In the genomic region with DNA sequence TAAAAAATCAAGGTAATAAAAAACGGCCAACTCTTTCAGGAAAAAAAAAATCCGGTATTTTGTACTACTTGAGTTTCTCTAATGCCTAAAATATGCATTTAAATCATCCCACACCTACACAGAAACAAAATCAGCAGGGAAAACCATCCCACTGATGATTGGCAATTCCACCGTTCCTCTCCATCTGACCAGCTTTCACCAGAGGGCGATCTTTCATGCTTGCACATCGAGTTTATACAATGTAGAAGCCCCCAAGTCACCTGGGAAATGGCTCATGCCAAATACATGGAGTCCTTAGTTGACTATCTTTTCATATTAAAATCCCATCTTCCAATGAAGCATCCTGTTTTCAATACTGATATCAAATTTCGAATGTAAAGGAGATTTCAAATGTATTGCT, we compare ENCODE assay signal across 16 cellular contexts.
DNase-seq lines count a peak whose midpoint lies in the region; ATAC-seq, FAIRE-seq and TF ChIP-seq lines count a peak whose summit lies in the region.
"Had no signal": no experiment of that assay in that cellular context is flagged by ENCODE, and none has a peak within 500 bp of the region (broad histone marks: within the 10 kb centered on the region; RNA-seq: fewer than 3 reads in every experiment).

No MANE protein-coding gene starts in this region.

- H3K4me3 ChIP-seq in astrocyte (ENCODE audit: insufficient read depth, low read depth, low read length) = no peak overlapping the region
- H3K4me3 ChIP-seq in kidney (ENCODE audit: low read length in 2 of 2) = no peak overlapping the region
- no peak overlapping the region for H3K4me3 ChIP-seq in naive thymus-derived CD4-positive, alpha-beta T cell (ENCODE audit: low read length)
- H3K4me3 ChIP-seq: dorsolateral prefrontal cortex, ovary had no signal

- H3K23ac ChIP-seq in H9 (ENCODE audit: insufficient read length, low read depth, low read length) = no peak overlapping the region

- no peaks in the 10 kb centered on the region for H3K79me1 ChIP-seq in H9 (ENCODE audit: insufficient read depth, low read depth, low read length, poor library complexity, severe bottlenecking)

- no peak overlapping the region for H3T11ph ChIP-seq in H9 (ENCODE audit: low read length)

- H3K36me3 Mint-ChIP-seq in Calu3 (ENCODE audit: insufficient read depth, unreplicated experiment) (no peaks in the 10 kb centered on the region), H9 (ENCODE audit: insufficient read depth in 1 of 3, low read depth in 3 of 3) (no peaks in the 10 kb centered on the region), astrocyte (ENCODE audit: low read depth, unreplicated experiment) (no peaks in the 10 kb centered on the region)
- H3K36me3 Mint-ChIP-seq in activated T-cell treated with anti-CD3 and anti-CD28 coated beads, Interleukin-2, amount 50 U/mL, for 4 hours (ENCODE audit: insufficient read depth) = no peaks in the 10 kb centered on the region
- H3K36me3 Mint-ChIP-seq in naive thymus-derived CD4-positive, alpha-beta T cell = no peaks in the 10 kb centered on the region
- H3K36me3 Mint-ChIP-seq: activated CD4-positive, alpha-beta memory T cell treated with anti-CD3 and anti-CD28 coated beads for 36 hours; activated naive CD4-positive, alpha-beta T cell treated with anti-CD3 and anti-CD28 coated beads, Interleukin-2, amount 50 U/mL, for 72 hours had no signal

- H3K18ac ChIP-seq in H9 (ENCODE audit: insufficient read length, low read depth, low read length) = no peak overlapping the region

- no TSS peak for BruUV-seq in Calu3 (replicated peaks; lab: Mats Ljungman, UMichigan)

- DNase-seq in Calu3 (peak; percentile 24), H9 (no peak), astrocyte (ENCODE audit: low read depth) (no peak), kidney (no peak), AG20443 (ENCODE audit: low spot score) (no peak)
- no peak for DNase-seq in activated T-cell treated with anti-CD3 and anti-CD28 coated beads, Interleukin-2, amount 50 U/mL, for 48 hours
- no peak for DNase-seq in activated T-cell treated with anti-CD3 and anti-CD28 coated beads, Interleukin-2, amount 50 U/mL, for 4 hours
- DNase-seq in naive thymus-derived CD4-positive, alpha-beta T cell = no peak
- DNase-seq: activated CD4-positive, alpha-beta memory T cell treated with anti-CD3 and anti-CD28 coated beads for 36 hours; dorsolateral prefrontal cortex; NCI-H510A treated with DMSO at 0.1 percent for 48 hours; ovary; stimulated activated CD4-positive, alpha-beta T cell treated with anti-CD3 and anti-CD28 coated beads, Interleukin-2, amount 100 ng/mL, for 48 hours had no signal

- CTCF ChIA-PET in Calu3 (lab: Charles Lee) = no interaction called here
- CTCF ChIA-PET in naive thymus-derived CD4-positive, alpha-beta T cell (lab: Charles Lee) = no interaction called here

- no peaks in the 10 kb centered on the region for H3K9me3 ChIP-seq in H9 (ENCODE audit: control insufficient read depth, low read depth, low read length)
- no peaks in the 10 kb centered on the region for H3K9me3 ChIP-seq in astrocyte (ENCODE audit: insufficient read depth, low read depth, low read length)
- H3K9me3 ChIP-seq in kidney (ENCODE audit: control insufficient read depth in 1 of 2, low read length in 2 of 2) = no peaks in the 10 kb centered on the region
- H3K9me3 ChIP-seq in naive thymus-derived CD4-positive, alpha-beta T cell (ENCODE audit: control insufficient read depth in 2 of 3, low read length in 3 of 3) = no peaks in the 10 kb centered on the region
- H3K9me3 ChIP-seq: Caco-2, ovary had no signal

- H3K4me3 Mint-ChIP-seq in Calu3 (ENCODE audit: low read depth, unreplicated experiment) (no peak overlapping the region), H9 (no peak overlapping the region), astrocyte (ENCODE audit: unreplicated experiment) (no peak overlapping the region)
- no peak overlapping the region for H3K4me3 Mint-ChIP-seq in activated T-cell treated with anti-CD3 and anti-CD28 coated beads, Interleukin-2, amount 50 U/mL, for 4 hours
- H3K4me3 Mint-ChIP-seq in naive thymus-derived CD4-positive, alpha-beta T cell = no peak overlapping the region
- H3K4me3 Mint-ChIP-seq: activated CD4-positive, alpha-beta memory T cell treated with anti-CD3 and anti-CD28 coated beads for 36 hours; stimulated activated naive CD8-positive, alpha-beta T cell treated with anti-CD3 and anti-CD28 coated beads, Interleukin-15, Interleukin-2, amounts not matched to agents 100 ng/mL and 50 ng/mL, for 24 hours had no signal

- H3K79me2 ChIP-seq in H9 (ENCODE audit: insufficient read depth, low read length) = no peaks in the 10 kb centered on the region
- no peaks in the 10 kb centered on the region for H3K79me2 ChIP-seq in astrocyte (ENCODE audit: insufficient read depth, low read length)

- H2AFZ ChIP-seq in H9 (ENCODE audit: low read length) = no peak overlapping the region
- no peak overlapping the region for H2AFZ ChIP-seq in astrocyte (ENCODE audit: low read depth, low read length)

- intact Hi-C loops in Calu3 (cut with micrococcal nuclease; ENCODE audit: unreplicated experiment) (loop anchor here (5.0 kb wide), 1 partner anchor 98 kb away; no protein-coding TSS in a partner anchor), kidney (cut with DNase I) (no loop called here)
- intact Hi-C loops in naive thymus-derived CD4-positive, alpha-beta T cell (cut with micrococcal nuclease) = no loop called here

- H3K36me3 ChIP-seq in astrocyte (ENCODE audit: insufficient read depth, low read length) (no peaks in the 10 kb centered on the region), kidney (ENCODE audit: control insufficient read depth in 1 of 2, insufficient read depth in 2 of 2, low read length in 2 of 2) (no peaks in the 10 kb centered on the region)
- no peaks in the 10 kb centered on the region for H3K36me3 ChIP-seq in naive thymus-derived CD4-positive, alpha-beta T cell (ENCODE audit: control insufficient read depth in 2 of 3, insufficient read depth in 3 of 3, low read length in 3 of 3)
- H3K36me3 ChIP-seq: ovary had no signal

- peak; percentile 28 for TF ChIP-seq CTCF in Calu3 (IDR thresholded peaks at IDR 0.05; ENCODE audit: unreplicated experiment)
- TF ChIP-seq CTCF in H9 (conservative IDR thresholded peaks at IDR 0.05) = peak; percentile 75
- TF ChIP-seq CTCF in astrocyte (IDR thresholded peaks at IDR 0.05; ENCODE audit: insufficient read depth, low read depth, low read length) = peak; percentile 8
- TF ChIP-seq CTCF in kidney (IDR thresholded peaks at IDR 0.05; ENCODE audit: borderline replicate concordance, extremely low read depth, insufficient read depth) = no peak

- H3K4me1 ChIP-seq in H9 (ENCODE audit: insufficient read depth, low read length) = no peaks in the 10 kb centered on the region
- no peaks in the 10 kb centered on the region for H3K4me1 ChIP-seq in astrocyte (ENCODE audit: insufficient read depth, low read length)
- no peaks in the 10 kb centered on the region for H3K4me1 ChIP-seq in kidney (ENCODE audit: control insufficient read depth in 1 of 2, insufficient read depth in 1 of 2, low read depth in 1 of 2, low read length in 2 of 2)
- H3K4me1 ChIP-seq in naive thymus-derived CD4-positive, alpha-beta T cell (ENCODE audit: control insufficient read depth in 2 of 2, insufficient read depth in 2 of 2, low read length in 2 of 2) = no peaks in the 10 kb centered on the region
- H3K4me1 ChIP-seq: Caco-2 had no signal

- H2BK12ac ChIP-seq in H9 (ENCODE audit: insufficient read length, low read depth, low read length) = no peak overlapping the region

- no peak for ATAC-seq in activated T-cell treated with anti-CD3 and anti-CD28 coated beads, Interleukin-2, amount 50 U/mL, for 4 hours
- no peak for ATAC-seq in naive thymus-derived CD4-positive, alpha-beta T cell
- ATAC-seq: activated naive CD4-positive, alpha-beta T cell treated with anti-CD3 and anti-CD28 coated beads, Interleukin-2, amount 50 U/mL, for 72 hours had no signal

- no CpG with 5 or more reads among the region's 6 CpGs for WGBS in H9 (ENCODE audit: extremely low coverage, insufficient read length, low lambda C conversion rate)

- H4K5ac ChIP-seq in H9 (ENCODE audit: insufficient read length, low read depth, low read length) = no peak overlapping the region

- H4K91ac ChIP-seq in H9 (ENCODE audit: insufficient read length, low read depth, low read length) = no peak overlapping the region

- no peak overlapping the region for H2BK120ac ChIP-seq in H9 (ENCODE audit: low read depth, low read length, poor library complexity, severe bottlenecking)

- no peaks in the 10 kb centered on the region for H4K20me1 ChIP-seq in H9 (ENCODE audit: control insufficient read depth, insufficient read depth, insufficient read length)
- H4K20me1 ChIP-seq in astrocyte (ENCODE audit: insufficient read depth, low read length) = no peaks in the 10 kb centered on the region

- H3K9ac ChIP-seq in H9 (ENCODE audit: extremely low read depth, insufficient read length, low read length) (no peak overlapping the region), astrocyte (ENCODE audit: low read length) (no peak overlapping the region), kidney (ENCODE audit: low read length in 2 of 2) (no peak overlapping the region)

- H3K4me1 Mint-ChIP-seq in Calu3 (ENCODE audit: low read depth, unreplicated experiment) (peaks cover 9% of the 10 kb centered on the region), H9 (peaks cover 10 to 13% of the 10 kb centered on the region in 2 experiments), astrocyte (ENCODE audit: low read depth, unreplicated experiment) (peaks cover 1% of the 10 kb centered on the region)
- H3K4me1 Mint-ChIP-seq in activated T-cell treated with anti-CD3 and anti-CD28 coated beads, Interleukin-2, amount 50 U/mL, for 4 hours (ENCODE audit: low read depth) = no peaks in the 10 kb centered on the region
- no peaks in the 10 kb centered on the region for H3K4me1 Mint-ChIP-seq in naive thymus-derived CD4-positive, alpha-beta T cell

- no peak overlapping the region for H2AK5ac ChIP-seq in H9 (ENCODE audit: insufficient read length, low read length)

- H3K14ac ChIP-seq in H9 (ENCODE audit: insufficient read depth, low read length) = no peak overlapping the region

- no peaks in the 10 kb centered on the region for H3K27me3 ChIP-seq in H9 (ENCODE audit: insufficient read depth, low read length)
- H3K27me3 ChIP-seq in astrocyte (ENCODE audit: insufficient read depth, low read length) = no peaks in the 10 kb centered on the region
- no peaks in the 10 kb centered on the region for H3K27me3 ChIP-seq in naive thymus-derived CD4-positive, alpha-beta T cell (ENCODE audit: control insufficient read depth in 2 of 2, insufficient read depth in 2 of 2, low read length in 2 of 2)
- H3K27me3 ChIP-seq: ovary had no signal

- H3K27ac Mint-ChIP-seq in Calu3 (ENCODE audit: unreplicated experiment) = no peak overlapping the region
- H3K27ac Mint-ChIP-seq in H9 = no peak overlapping the region
- no peak overlapping the region for H3K27ac Mint-ChIP-seq in astrocyte (ENCODE audit: unreplicated experiment)
- H3K27ac Mint-ChIP-seq in naive thymus-derived CD4-positive, alpha-beta T cell = no peak overlapping the region
- H3K27ac Mint-ChIP-seq: activated CD4-positive, alpha-beta memory T cell treated with anti-CD3 and anti-CD28 coated beads for 36 hours; activated naive CD4-positive, alpha-beta T cell treated with anti-CD3 and anti-CD28 coated beads, Interleukin-2, amount 50 U/mL, for 72 hours; stimulated activated naive CD8-positive, alpha-beta T cell treated with anti-CD3 and anti-CD28 coated beads, Interleukin-15, Interleukin-2, amounts not matched to agents 100 ng/mL and 50 ng/mL, for 24 hours had no signal

- H4K8ac ChIP-seq in H9 (replicated peaks; ENCODE audit: insufficient read length, low read depth, low read length) = no peak overlapping the region

- POLR2A ChIA-PET in naive thymus-derived CD4-positive, alpha-beta T cell (lab: Charles Lee) = no interaction called here

- no peak overlapping the region for H3K4me2 ChIP-seq in H9 (ENCODE audit: insufficient read depth, insufficient read length, low read length)
- H3K4me2 ChIP-seq in astrocyte (ENCODE audit: low read length) = no peak overlapping the region

- H3K27ac ChIP-seq in H9 (ENCODE audit: insufficient read length, low read depth, low read length) (no peak overlapping the region), astrocyte (ENCODE audit: low read depth, low read length) (no peak overlapping the region), kidney (ENCODE audit: low read depth in 2 of 2, low read length in 2 of 2) (no peak overlapping the region)
- H3K27ac ChIP-seq in naive thymus-derived CD4-positive, alpha-beta T cell (ENCODE audit: low read depth, low read length) = no peak overlapping the region
- H3K27ac ChIP-seq: dorsolateral prefrontal cortex, ovary had no signal

- H3K4ac ChIP-seq in H9 (ENCODE audit: low read depth, low read length) = no peak overlapping the region

- H3K9me3 Mint-ChIP-seq in Calu3 (ENCODE audit: low read depth, unreplicated experiment) (no peaks in the 10 kb centered on the region), H9 (no peaks in the 10 kb centered on the region), astrocyte (ENCODE audit: unreplicated experiment) (no peaks in the 10 kb centered on the region)
- H3K9me3 Mint-ChIP-seq in activated T-cell treated with anti-CD3 and anti-CD28 coated beads, Interleukin-2, amount 50 U/mL, for 4 hours = no peaks in the 10 kb centered on the region
- no peaks in the 10 kb centered on the region for H3K9me3 Mint-ChIP-seq in naive thymus-derived CD4-positive, alpha-beta T cell
- H3K9me3 Mint-ChIP-seq: activated CD4-positive, alpha-beta memory T cell treated with anti-CD3 and anti-CD28 coated beads for 36 hours; activated naive CD4-positive, alpha-beta T cell treated with anti-CD3 and anti-CD28 coated beads, Interleukin-2, amount 50 U/mL, for 72 hours; stimulated activated naive CD8-positive, alpha-beta T cell treated with anti-CD3 and anti-CD28 coated beads, Interleukin-15, Interleukin-2, amounts not matched to agents 100 ng/mL and 50 ng/mL, for 24 hours had no signal

- H3K27me3 Mint-ChIP-seq in Calu3 (ENCODE audit: unreplicated experiment) = peaks cover 5% of the 10 kb centered on the region
- H3K27me3 Mint-ChIP-seq in H9 (ENCODE audit: low read depth) = no peaks in the 10 kb centered on the region
- H3K27me3 Mint-ChIP-seq in astrocyte (ENCODE audit: low read depth, unreplicated experiment) = peaks cover 1% of the 10 kb centered on the region
- H3K27me3 Mint-ChIP-seq in activated T-cell treated with anti-CD3 and anti-CD28 coated beads, Interleukin-2, amount 50 U/mL, for 4 hours (ENCODE audit: low read depth) = no peaks in the 10 kb centered on the region
- no peaks in the 10 kb centered on the region for H3K27me3 Mint-ChIP-seq in naive thymus-derived CD4-positive, alpha-beta T cell
- H3K27me3 Mint-ChIP-seq: activated CD4-positive, alpha-beta memory T cell treated with anti-CD3 and anti-CD28 coated beads for 36 hours; stimulated activated naive CD8-positive, alpha-beta T cell treated with anti-CD3 and anti-CD28 coated beads, Interleukin-15, Interleukin-2, amounts not matched to agents 100 ng/mL and 50 ng/mL, for 24 hours had no signal

- FAIRE-seq in astrocyte (lab: Jason Lieb, UNC) (peak; percentile 86), kidney (lab: Jason Lieb, UNC) (peak; percentile 67)

- no peaks in the 10 kb centered on the region for H3K23me2 ChIP-seq in H9 (ENCODE audit: insufficient read length, low read depth, low read length, poor library complexity, severe bottlenecking)

- H3K56ac ChIP-seq in H9 (ENCODE audit: insufficient read length, low read depth, low read length) = no peak overlapping the region

- H2BK15ac ChIP-seq in H9 (ENCODE audit: low read depth, low read length) = no peak overlapping the region

- no peak overlapping the region for H2BK20ac ChIP-seq in H9 (ENCODE audit: low read depth, low read length, poor library complexity, severe bottlenecking)

- no peak overlapping the region for H2BK5ac ChIP-seq in H9 (ENCODE audit: insufficient read length, low read length)
